In genomic region chr7:64608116-64608910, GRCh38 we compare ENCODE assay signal across 6 cellular contexts.
"Had no signal": no experiment of that assay in that cellular context is flagged by ENCODE, and none has a peak within 500 bp of the region (broad histone marks: within the 10 kb centered on the region; RNA-seq: fewer than 3 reads in every experiment).

No MANE protein-coding gene starts in this region.

- H3K4me3 ChIP-seq: K562 had no signal

- H3K27ac ChIP-seq: HL-60 had no signal

- DNase-seq: IMR-90, KBM-7, KG1 had no signal

- ATAC-seq: HepG2, K562 had no signal
